Comparison of ENCODE assay signal across 8 cellular contexts in genomic region chr17:78359216-78359935, GRCh38. TPM values are rescaled to one million over a fixed set of nuclear protein-coding genes. Genes with fewer than 3 reads are reported as not detected.
DNase-seq lines count a peak whose midpoint lies in the region; ATAC-seq and TF ChIP-seq lines count a peak whose summit lies in the region.

No MANE protein-coding gene starts in this region.

- H3K4me1 ChIP-seq in ES-I3 (ENCODE audit: insufficient read depth, low read length) (peaks cover 50% of the 10 kb centered on the region), adrenal gland (replicated peaks in 1 of 2) (peaks cover 14 to 47% of the 10 kb centered on the region in 2 donors), iPS-18a (ENCODE audit: control insufficient read depth, low read depth, low read length) (peaks cover 50% of the 10 kb centered on the region), smooth muscle cell (ENCODE audit: low read depth) (peaks cover 32% of the 10 kb centered on the region)

- H3K4me3 ChIP-seq in adrenal gland (peak overlapping the region; percentile 30 to 96 (median 73)), iPS-18a (ENCODE audit: low read length) (peak overlapping the region; percentile 81), smooth muscle cell (peak overlapping the region; percentile 95)

- no peaks in the 10 kb centered on the region for H3K9me3 Mint-ChIP-seq in IgD-negative memory B cell

- H3K79me2 ChIP-seq in smooth muscle cell (ENCODE audit: low read depth) = peaks cover 35% of the 10 kb centered on the region

- H3K36me3 Mint-ChIP-seq in IgD-negative memory B cell = no peaks in the 10 kb centered on the region

- DNase-seq in adrenal gland (peak in 5 of 7 donors; percentile 47 to 65 (median 61)), smooth muscle cell (lab: John Stamatoyannopoulos, UW; ENCODE audit: unreplicated experiment) (no peak), C1 segment of cervical spinal cord (lab: John Stamatoyannopoulos, UW) (no peak), NCI-H2171 treated with DMSO at 0.1 percent for 48 hours (lab: John Stamatoyannopoulos, UW) (no peak)

- TF ChIP-seq CTCF in adrenal gland (IDR thresholded peaks at IDR 0.05) (no peak), smooth muscle cell (IDR thresholded peaks at IDR 0.05; ENCODE audit: borderline replicate concordance, insufficient read depth, poor library complexity, severe bottlenecking) (no peak)

- H3F3A ChIP-seq in smooth muscle cell (ENCODE audit: low read depth) = peaks cover 41% of the 10 kb centered on the region

- H3K36me3 ChIP-seq in ES-I3 (ENCODE audit: insufficient read depth, low read length) = no peaks in the 10 kb centered on the region
- H3K36me3 ChIP-seq in adrenal gland (replicated peaks in 1 of 2) = peaks cover 0 to 22% of the 10 kb centered on the region in 2 donors
- peaks cover 12% of the 10 kb centered on the region for H3K36me3 ChIP-seq in iPS-18a (ENCODE audit: control insufficient read depth, low read depth, low read length)
- H3K36me3 ChIP-seq in smooth muscle cell (ENCODE audit: low read depth) = no peaks in the 10 kb centered on the region

- peaks cover 15 to 30% (median 27%) of the 10 kb centered on the region in 3 donors for H3K4me1 Mint-ChIP-seq in IgD-negative memory B cell

- ATAC-seq in HG03442 (IDR thresholded peaks at IDR 0.05; ENCODE audit: unreplicated experiment) = no peak

- H3K27ac Mint-ChIP-seq in IgD-negative memory B cell = no peak overlapping the region

- H3K9me3 ChIP-seq in ES-I3 (ENCODE audit: control insufficient read depth, insufficient read depth, low read length) = no peaks in the 10 kb centered on the region
- H3K9me3 ChIP-seq in adrenal gland (replicated peaks in 1 of 3) = no peaks in the 10 kb centered on the region
- no peaks in the 10 kb centered on the region for H3K9me3 ChIP-seq in iPS-18a (ENCODE audit: control insufficient read depth, low read depth, low read length)
- H3K9me3 ChIP-seq in smooth muscle cell (replicated peaks; ENCODE audit: low read depth) = no peaks in the 10 kb centered on the region

- intact Hi-C loops in adrenal gland (cut with DNase I) = no loop called here

- TF ChIP-seq POLR2A in adrenal gland (IDR thresholded peaks at IDR 0.05) = no peak

- peak overlapping the region; percentile 77 to 89 (median 79) for H3K4me3 Mint-ChIP-seq in IgD-negative memory B cell

- H3K9ac ChIP-seq in ES-I3 (ENCODE audit: low read depth, low read length) (peak overlapping the region; percentile 76), iPS-18a (ENCODE audit: low read length) (peak overlapping the region; percentile 68), smooth muscle cell (ENCODE audit: low read depth) (peak overlapping the region; percentile 85)

- WGBS in adrenal gland, 4 donors = 0 to 3% (median 1%) methylated on average over 13 to 76 of the region's 76 CpGs
- under 1% methylated on average over 60 of the region's 76 CpGs for WGBS in smooth muscle cell (ENCODE audit: low lambda C conversion rate)

- H3K27me3 ChIP-seq in adrenal gland (no peaks in the 10 kb centered on the region), iPS-18a (ENCODE audit: control insufficient read depth, insufficient read depth, low read length) (peaks cover 34% of the 10 kb centered on the region), smooth muscle cell (ENCODE audit: low read depth) (no peaks in the 10 kb centered on the region)

- H4K20me1 ChIP-seq in smooth muscle cell (ENCODE audit: low read depth) = peaks cover 48% of the 10 kb centered on the region

- peak overlapping the region; percentile 48 to 95 (median 87) for H3K27ac ChIP-seq in adrenal gland
- no peak overlapping the region for H3K27ac ChIP-seq in iPS-18a (ENCODE audit: low read length)
- peak overlapping the region; percentile 91 for H3K27ac ChIP-seq in smooth muscle cell (ENCODE audit: low read depth)

- peak overlapping the region; percentile 86 for H3K4me2 ChIP-seq in smooth muscle cell

- H3K27me3 Mint-ChIP-seq in IgD-negative memory B cell = peaks cover 15% of the 10 kb centered on the region

- H2AFZ ChIP-seq in smooth muscle cell (ENCODE audit: low read depth) = no peak overlapping the region

RNA-seq across cellular contexts. Expression of gene SOCS3, which starts 0.5 kb away (rescaled TPM):
- 17.3 TPM for polyA plus RNA-seq in IgD-negative memory B cell
- total RNA-seq in adrenal gland = 100 to 1,000 TPM in 3 of 8 donors, 10 to 100 TPM in 3, 1 to 10 TPM in 2; 5.3 to 114 (median 60.3) TPM
- polyA plus RNA-seq in adrenal gland = 10 to 100 TPM in 2 of 3 donors, 1 to 10 TPM in 1; 4.8 to 96.5 (median 15.4) TPM
- total RNA-seq in smooth muscle cell = 116 and 172 TPM in 2 replicates
- polyA plus RNA-seq in smooth muscle cell = 201 and 310 TPM in 2 replicates

RNA-seq across cellular contexts. Expression of gene PGS1, which starts 19.1 kb away (rescaled TPM):
- polyA plus RNA-seq in IgD-negative memory B cell = 49.7 TPM
- 10 to 100 TPM; 27.9 to 64.5 (median 34.9) TPM for total RNA-seq in adrenal gland
- 10 to 100 TPM; 11.9 to 26.9 (median 21.9) TPM for polyA plus RNA-seq in adrenal gland
- total RNA-seq in smooth muscle cell = 29.5 and 29.9 TPM in 2 replicates
- 22.6 and 37.8 TPM in 2 replicates for polyA plus RNA-seq in smooth muscle cell

Comparison
In these comparisons a context has a peak if more than half of its experiments do, and no peak if none do; other contexts are left out.
1. DNase-seq: peak in adrenal gland (5 of 7); none in smooth muscle cell (single experiment), C1 segment of cervical spinal cord (0 of 14) and NCI-H2171 treated with DMSO at 0.1 percent for 48 hours (single experiment).
2. Peak in every context shown above with its lines, with median percentiles within 50 percentile points of each other: H3K9ac ChIP-seq and H3K4me3 ChIP-seq.